27 cellular contexts compared by ENCODE assay signal in genomic region chr15:48766196-48766595, GRCh38. TPM values are rescaled to one million over a fixed set of nuclear protein-coding genes. Genes with fewer than 3 reads are reported as not detected.
A peak's percentile ranks its signal among the peaks of the same experiment; 100 is the strongest.
DNase-seq lines count a peak whose midpoint lies in the region; ATAC-seq, FAIRE-seq and TF ChIP-seq lines count a peak whose summit lies in the region.
"Had no signal": no experiment of that assay in that cellular context is flagged by ENCODE, and none has a peak within 500 bp of the region (broad histone marks: within the 10 kb centered on the region; RNA-seq: fewer than 3 reads in every experiment).

No MANE protein-coding gene starts in this region.

- no peak for TF ChIP-seq RAD21 in IMR-90 (IDR thresholded peaks at IDR 0.05; ENCODE audit: low read length)

- no peak overlapping the region for H3K9ac ChIP-seq in IMR-90 (ENCODE audit: low read depth, low read length)

- H3K27ac ChIP-seq in IMR-90 (ENCODE audit: insufficient read depth, low read length) (no peak overlapping the region), small intestine (ENCODE audit: low read depth in 1 of 2, low read length in 1 of 2) (no peak overlapping the region), hepatocyte (no peak overlapping the region), esophagus squamous epithelium (no peak overlapping the region)
- H3K27ac ChIP-seq: coronary artery, foreskin keratinocyte, ovary, tibial nerve had no signal

- H2AFZ ChIP-seq in IMR-90 (replicated peaks; ENCODE audit: low read length, poor library complexity) (no peak overlapping the region), hepatocyte (no peak overlapping the region)

- H3K4ac ChIP-seq in IMR-90 (ENCODE audit: low read depth, low read length): no peak overlapping the region

- H3K14ac ChIP-seq in IMR-90 (replicated peaks; ENCODE audit: low read depth, low read length): no peak overlapping the region

- no peaks in the 10 kb centered on the region for H3K4me1 ChIP-seq in IMR-90 (ENCODE audit: control insufficient read depth, insufficient read depth, low read length)
- peaks cover 0 to 2% of the 10 kb centered on the region in 2 donors for H3K4me1 ChIP-seq in small intestine (ENCODE audit: control insufficient read depth in 2 of 2, insufficient read depth in 1 of 2, low read depth in 1 of 2, low read length in 1 of 2)
- no peaks in the 10 kb centered on the region for H3K4me1 ChIP-seq in hepatocyte (ENCODE audit: insufficient read depth)
- no peaks in the 10 kb centered on the region for H3K4me1 ChIP-seq in esophagus squamous epithelium
- H3K4me1 ChIP-seq: foreskin keratinocyte, tibial nerve had no signal

- H3K36me3 ChIP-seq in IMR-90 (ENCODE audit: control insufficient read depth, insufficient read depth, low read length) (peaks cover 5% of the 10 kb centered on the region), small intestine (ENCODE audit: control insufficient read depth in 2 of 2, insufficient read depth in 2 of 2, low read length in 2 of 2) (peaks cover 0 to 3% of the 10 kb centered on the region in 2 donors), hepatocyte (replicated peaks; ENCODE audit: insufficient read depth, low read depth) (no peaks in the 10 kb centered on the region), esophagus squamous epithelium (peaks cover 0 to 36% (median 0%) of the 10 kb centered on the region in 3 donors)
- H3K36me3 ChIP-seq: ovary had no signal

- H2AK5ac ChIP-seq in IMR-90 (ENCODE audit: low read depth, low read length): no peak overlapping the region

- POLR2A ChIA-PET in IMR-90 (lab: Charles Lee; ENCODE audit: unreplicated experiment): no interaction called here

- no peak overlapping the region for H3K18ac ChIP-seq in IMR-90 (ENCODE audit: low read depth, low read length)

- no peak overlapping the region for H3K4me3 ChIP-seq in IMR-90 (ENCODE audit: insufficient read depth, low read depth, low read length)
- H3K4me3 ChIP-seq in small intestine (ENCODE audit: low read depth in 1 of 2, low read length in 2 of 2): no peak overlapping the region
- H3K4me3 ChIP-seq in hepatocyte: no peak overlapping the region
- H3K4me3 ChIP-seq in esophagus squamous epithelium: no peak overlapping the region
- H3K4me3 ChIP-seq: coronary artery, ovary, tibial nerve had no signal

- dilution Hi-C loops in IMR-90 (cut with HindIII; ENCODE audit: low sequenced_read_pairs, unreplicated experiment): no loop called here

- H3K79me2 ChIP-seq in hepatocyte: no peaks in the 10 kb centered on the region

- H4K20me1 ChIP-seq in IMR-90 (ENCODE audit: insufficient read depth, low read length) (no peaks in the 10 kb centered on the region), hepatocyte (ENCODE audit: insufficient read depth, poor library complexity, severe bottlenecking) (no peaks in the 10 kb centered on the region)

- intact Hi-C loops in IMR-90 (cut with micrococcal nuclease): no loop called here
- intact Hi-C loops in esophagus squamous epithelium (cut with DNase I): no loop called here

- TF ChIP-seq POLR2A in IMR-90 (IDR thresholded peaks at IDR 0.05; ENCODE audit: low read depth, low read length) (no peak), esophagus squamous epithelium (IDR thresholded peaks at IDR 0.05) (no peak)

- H2BK120ac ChIP-seq in IMR-90 (ENCODE audit: low read depth, low read length): no peak overlapping the region

- H3K9me2 ChIP-seq in hepatocyte (replicated peaks; ENCODE audit: insufficient read depth): no peaks in the 10 kb centered on the region

- H3K9me3 ChIP-seq in IMR-90 (ENCODE audit: control insufficient read depth, insufficient read depth, low read length) (no peaks in the 10 kb centered on the region), small intestine (ENCODE audit: control insufficient read depth, low read depth) (no peaks in the 10 kb centered on the region), hepatocyte (ENCODE audit: low read depth) (no peaks in the 10 kb centered on the region), esophagus squamous epithelium (no peaks in the 10 kb centered on the region)
- H3K9me3 ChIP-seq: ovary, tibial nerve had no signal

- no CpG with 5 or more reads among the region's 4 CpGs for WGBS in IMR-90 (ENCODE audit: extremely low coverage in 2 of 2, insufficient read length in 1 of 2), 2 experiments
- WGBS in small intestine, 3 donors: 84 to 90% (median 85%) methylated on average over 4 of the region's 4 CpGs
- WGBS in hepatocyte (ENCODE audit: low lambda C conversion rate, missing lambda C conversion rate): 98% methylated on average over 4 of the region's 4 CpGs
- WGBS in esophagus squamous epithelium, 2 donors: 77 to 90% methylated on average over 4 of the region's 4 CpGs

- no peaks in the 10 kb centered on the region for H3K79me1 ChIP-seq in IMR-90 (ENCODE audit: low read depth in 1 of 2, low read length in 2 of 2)

- H4K8ac ChIP-seq in IMR-90 (ENCODE audit: low read depth in 2 of 2, low read length in 2 of 2): no peak overlapping the region

- no peak overlapping the region for H2AK9ac ChIP-seq in IMR-90 (replicated peaks; ENCODE audit: low read depth, low read length, poor library complexity)

- no peak for ATAC-seq in IMR-90 (ENCODE audit: low read depth)
- ATAC-seq: foreskin keratinocyte; naive thymus-derived CD8-positive, alpha-beta T cell; Right ventricle myocardium inferior had no signal

- H2BK5ac ChIP-seq in IMR-90 (ENCODE audit: low read depth, low read length, poor library complexity, severe bottlenecking): no peak overlapping the region

- H3K23ac ChIP-seq in IMR-90 (ENCODE audit: low read depth, low read length): no peak overlapping the region

- peak; percentile 52 for DNase-seq in IMR-90
- DNase-seq in amniotic epithelial cell (ENCODE audit: low read depth): peak; percentile 38
- peak; percentile 8 for DNase-seq in glomerular visceral epithelial cell (ENCODE audit: extremely low spot score)
- peak; percentile 39 for DNase-seq in small intestine
- no peak for DNase-seq in hepatocyte (ENCODE audit: low spot score)
- no peak for DNase-seq in SKM-1 (lab: John Stamatoyannopoulos, UW; ENCODE audit: unreplicated experiment)
- no peak for DNase-seq in esophagus squamous epithelium (lab: John Stamatoyannopoulos, UW)
- DNase-seq in foreskin melanocyte: no peak
- DNase-seq: activated naive CD4-positive, alpha-beta T cell treated with anti-CD3 and anti-CD28 coated beads for 36 hours; activated T-cell treated with anti-CD3 and anti-CD28 coated beads, Interleukin-2, amount 50 U/mL, for 48 hours; aorta; CD4-positive, alpha-beta T cell; DMS79; foreskin keratinocyte; naive thymus-derived CD8-positive, alpha-beta T cell; NCI-H1048; NCI-H2029 treated with DMSO at 0.1 percent for 48 hours; NCI-H446; NK-92 treated with Interleukin-12 subunit alpha and Interleukin-12 subunit beta, amount 100 ng/mL, for 24 hours; ovary; stimulated activated CD4-positive, alpha-beta T cell treated with anti-CD3 and anti-CD28 coated beads, Interleukin-1b, Interleukin-23, amount 100 ng/mL, for 48 hours; stimulated activated naive CD4-positive, alpha-beta T cell had no signal

- FAIRE-seq in small intestine (lab: Jason Lieb, UNC): no peak
- FAIRE-seq: endometrium, H54 had no signal

- no peak overlapping the region for H3K4me2 ChIP-seq in IMR-90 (ENCODE audit: low read depth, low read length)
- H3K4me2 ChIP-seq in hepatocyte: no peak overlapping the region

- in situ Hi-C loops in IMR-90 (cut with MboI; ENCODE audit: low sequenced_read_pairs): no loop called here

- no peak overlapping the region for H2BK20ac ChIP-seq in IMR-90 (ENCODE audit: low read depth, low read length)

- CTCF ChIA-PET in IMR-90 (lab: Yijun Ruan, JAX): no interaction called here

- H4K5ac ChIP-seq in IMR-90 (ENCODE audit: low read depth, low read length): no peak overlapping the region

- no TSS peak for BruUV-seq in IMR-90 (replicated peaks; lab: Mats Ljungman, UMichigan)

- no peak overlapping the region for H3K56ac ChIP-seq in IMR-90 (ENCODE audit: extremely low read depth, insufficient read depth, low read length)

- H3K27me3 ChIP-seq in IMR-90 (ENCODE audit: control insufficient read depth, insufficient read depth, low read length) (no peaks in the 10 kb centered on the region), small intestine (ENCODE audit: control insufficient read depth in 2 of 2, insufficient read depth in 2 of 2, low read length in 2 of 2) (no peaks in the 10 kb centered on the region), hepatocyte (no peaks in the 10 kb centered on the region), esophagus squamous epithelium (no peaks in the 10 kb centered on the region)
- H3K27me3 ChIP-seq: foreskin keratinocyte, ovary, tibial nerve had no signal

- TF ChIP-seq CTCF in IMR-90 (conservative IDR thresholded peaks at IDR 0.05; ENCODE audit: low read depth, low read length) (no peak), hepatocyte (IDR thresholded peaks at IDR 0.05; ENCODE audit: poor library complexity) (no peak), esophagus squamous epithelium (IDR thresholded peaks at IDR 0.05) (no peak)

- H2BK15ac ChIP-seq in IMR-90 (ENCODE audit: low read depth, low read length): no peak overlapping the region

- no peak overlapping the region for H4K91ac ChIP-seq in IMR-90 (ENCODE audit: insufficient read depth, low read depth, low read length)

- no peaks in the 10 kb centered on the region for H3K9me1 ChIP-seq in IMR-90 (ENCODE audit: insufficient read depth, low read length)

TF ChIP-seq in IMR-90, 13 proteins besides CTCF, POLR2A, EP300 and RAD21:
- TF ChIP-seq RFX5 (IDR thresholded peaks at IDR 0.05; ENCODE audit: low read depth, low read length) (no peak), SMC3 (IDR thresholded peaks at IDR 0.05; ENCODE audit: low read depth, low read length) (no peak), CHD1 (IDR thresholded peaks at IDR 0.05; ENCODE audit: low read depth, low read length) (no peak), BHLHE40 (IDR thresholded peaks at IDR 0.05; ENCODE audit: low read depth, low read length) (no peak), CEBPB (IDR thresholded peaks at IDR 0.05; ENCODE audit: low read depth, low read length) (no peak), RCOR1 (IDR thresholded peaks at IDR 0.05; ENCODE audit: insufficient replicate concordance, low read length) (no peak)

RNA-seq across cellular contexts. Expression of gene CEP152, which starts 44.7 kb away (rescaled TPM):
- total RNA-seq in IMR-90 (2012; rRNA removed) (7.3 and 10.3 TPM in 2 replicates), hepatocyte (5.0 and 6.3 TPM in 2 replicates), esophagus squamous epithelium (1 to 10 TPM; 3.1 to 8.3 (median 4.3) TPM)
- polyA plus RNA-seq in IMR-90 (2012; rRNA removed) (1.4 and 2.1 TPM in 2 replicates), small intestine (1 to 10 TPM; 1.1 to 1.9 (median 1.3) TPM), hepatocyte (3.8 and 4.7 TPM in 2 replicates)
- polyA plus RNA-seq in IMR-90 (2012; cell fraction: cytosol; rRNA removed): 0.09 and 0.30 TPM in 2 replicates
- 0.35 and 1.2 TPM in 2 replicates for polyA plus RNA-seq in IMR-90 (2012; cell fraction: nucleus; rRNA removed; ENCODE audit: low replicate concordance)

Comparison
In these comparisons a context has a peak if more than half of its experiments do, and no peak if none do; other contexts are left out.
1. DNase-seq: peak in IMR-90 (single experiment), amniotic epithelial cell (single experiment), glomerular visceral epithelial cell (single experiment) and small intestine (single experiment); none in hepatocyte (single experiment), SKM-1 (single experiment), esophagus squamous epithelium (single experiment) and foreskin melanocyte (single experiment).